In the genomic region with DNA sequence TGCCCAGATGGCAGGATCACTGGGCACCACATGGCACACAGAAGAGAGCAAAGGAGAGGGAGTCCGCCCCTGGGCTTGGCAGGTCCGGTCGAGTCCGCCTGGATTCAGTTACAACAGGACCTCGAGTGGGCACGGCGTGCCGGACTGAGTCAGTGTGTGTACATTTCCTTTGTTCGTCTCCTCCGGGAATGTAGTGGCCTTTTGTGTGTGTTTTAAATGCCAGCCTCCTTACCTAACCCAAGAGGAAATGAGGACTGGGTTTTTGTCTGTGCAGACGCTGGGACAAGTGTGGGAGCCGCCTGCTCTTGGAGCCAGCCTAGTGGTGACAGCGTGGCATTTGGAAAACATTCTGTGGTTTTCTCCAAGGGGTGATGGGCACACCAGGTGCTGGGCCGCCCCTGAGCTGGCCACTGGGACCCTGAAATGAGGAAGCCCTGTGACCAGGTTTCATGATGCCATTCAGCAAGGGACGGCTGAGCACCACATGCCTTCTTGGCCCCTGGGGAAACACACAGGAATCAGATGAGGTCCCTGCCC, we compare ENCODE assay signal across 9 cellular contexts. TPM values are rescaled to one million over a fixed set of nuclear protein-coding genes. Genes with fewer than 3 reads are reported as not detected.
DNase-seq lines count a peak whose midpoint lies in the region; ATAC-seq and TF ChIP-seq lines count a peak whose summit lies in the region.
"Had no signal": no experiment of that assay in that cellular context is flagged by ENCODE, and none has a peak within 500 bp of the region (broad histone marks: within the 10 kb centered on the region; RNA-seq: fewer than 3 reads in every experiment).

No MANE protein-coding gene starts in this region.

- H3K9me3 Mint-ChIP-seq in mesothelial cell of epicardium = no peaks in the 10 kb centered on the region

- H3K4me1 Mint-ChIP-seq in mesothelial cell of epicardium = peaks cover 14% of the 10 kb centered on the region

- H3K27me3 ChIP-seq in skeletal muscle tissue (ENCODE audit: control insufficient read depth in 3 of 3, insufficient read depth in 3 of 3, low read length in 3 of 3) = no peaks in the 10 kb centered on the region

- POLR2A ChIA-PET in RWPE1 (lab: Yijun Ruan, JAX; ENCODE audit: low non-redundant PET) = no interaction called here

- CTCF ChIA-PET in RWPE1 (lab: Yijun Ruan, JAX) = interaction anchor here (0.5 to 0.7 kb wide), 2 partner anchors 28 to 67 kb away, joined by 3 read pairs; no protein-coding TSS in a partner anchor

- peaks cover 40 to 53% (median 51%) of the 10 kb centered on the region in 3 donors for H3K4me1 ChIP-seq in skeletal muscle tissue (ENCODE audit: control insufficient read depth in 3 of 3, insufficient read depth in 3 of 3, low read length in 3 of 3)
- H3K4me1 ChIP-seq: parathyroid adenoma had no signal

- peak overlapping the region in 1 of 3 donors; percentile 34 for H3K9ac ChIP-seq in skeletal muscle tissue (ENCODE audit: low read depth in 1 of 3, low read length in 3 of 3)
- H3K9ac ChIP-seq: parathyroid adenoma had no signal

- ATAC-seq in GM18870 (IDR thresholded peaks at IDR 0.05; ENCODE audit: unreplicated experiment) = no peak
- no peak for ATAC-seq in GM19351 (IDR thresholded peaks at IDR 0.05; ENCODE audit: unreplicated experiment)

- TF ChIP-seq CTCF in HFF-Myc (IDR thresholded peaks at IDR 0.05; ENCODE audit: low read depth, low read length, missing control alignments) (no peak), RWPE1 (conservative IDR thresholded peaks at IDR 0.05; ENCODE audit: low read depth) (no peak), mesothelial cell of epicardium (IDR thresholded peaks at IDR 0.05; ENCODE audit: unreplicated experiment) (no peak)

- H3K27ac Mint-ChIP-seq in mesothelial cell of epicardium = no peak overlapping the region

- peaks cover 1% of the 10 kb centered on the region for H3K36me3 Mint-ChIP-seq in mesothelial cell of epicardium

- peak overlapping the region; percentile 6 for H3K4me3 ChIP-seq in HFF-Myc (replicated peaks; ENCODE audit: low read depth, low read length)
- peak overlapping the region in 1 of 3 donors; percentile 41 for H3K4me3 ChIP-seq in skeletal muscle tissue (ENCODE audit: low read length in 3 of 3)

- H3K27me3 Mint-ChIP-seq in mesothelial cell of epicardium (ENCODE audit: low read depth) = no peaks in the 10 kb centered on the region

- H3K27ac ChIP-seq in RWPE1 (peak overlapping the region; percentile 99), skeletal muscle tissue (ENCODE audit: low read depth, low read length) (peak overlapping the region; percentile 47)
- H3K27ac ChIP-seq: parathyroid adenoma had no signal

- H3K36me3 ChIP-seq in skeletal muscle tissue (ENCODE audit: control insufficient read depth in 3 of 3, insufficient read depth in 3 of 3, low read length in 3 of 3) = no peaks in the 10 kb centered on the region

- no peaks in the 10 kb centered on the region for H3K9me3 ChIP-seq in skeletal muscle tissue (ENCODE audit: control insufficient read depth in 3 of 3, low read length in 3 of 3)

- H3K4me3 Mint-ChIP-seq in mesothelial cell of epicardium = no peak overlapping the region

- DNase-seq in HFF-Myc (ENCODE audit: extremely low read depth, low read depth) = no peak
- DNase-seq in RWPE1 (ENCODE audit: low spot score) = peak; percentile 91
- peak; percentile 61 for DNase-seq in fibroblast of peridontal ligament (ENCODE audit: extremely low read depth)
- DNase-seq in mesothelial cell of epicardium (ENCODE audit: low spot score in 2 of 2, unreplicated experiment in 2 of 2) = no peak
- no peak for DNase-seq in activated CD8-positive, alpha-beta memory T cell treated with anti-CD3 and anti-CD28 coated beads for 24 hours

RNA-seq across cellular contexts. Expression of gene NEK6, which starts 9.6 kb away (rescaled TPM):
- 15.7 TPM for total RNA-seq in skeletal muscle tissue
- total RNA-seq in mesothelial cell of epicardium = 40.5 to 45.5 TPM (median 42.9 TPM) in 3 replicates

Comparison
In these comparisons a context has a peak if more than half of its experiments do, and no peak if none do; other contexts are left out.
1. DNase-seq: peak in RWPE1 (single experiment) and fibroblast of peridontal ligament (single experiment); none in HFF-Myc (single experiment), mesothelial cell of epicardium (0 of 2) and activated CD8-positive, alpha-beta memory T cell treated with anti-CD3 and anti-CD28 coated beads for 24 hours (single experiment).